In genomic region chr6:88611721-88612120, GRCh38 we compare ENCODE assay signal across 26 cellular contexts.
DNase-seq lines count a peak whose midpoint lies in the region; ATAC-seq, FAIRE-seq and TF ChIP-seq lines count a peak whose summit lies in the region.
"Had no signal": no experiment of that assay in that cellular context is flagged by ENCODE, and none has a peak within 500 bp of the region (broad histone marks: within the 10 kb centered on the region; RNA-seq: fewer than 3 reads in every experiment).

No MANE protein-coding gene starts in this region.

- ATAC-seq in HG03469 (IDR thresholded peaks at IDR 0.05; ENCODE audit: unreplicated experiment) = no peak
- ATAC-seq: A549, GM23338 had no signal

- no peak for TF ChIP-seq CTCF in SU-DHL-6 (IDR thresholded peaks at IDR 0.05; ENCODE audit: insufficient read depth, low read length, poor library complexity, severe bottlenecking)
- TF ChIP-seq CTCF in glutamatergic neuron (IDR thresholded peaks at IDR 0.05; ENCODE audit: partially characterized antibody, unreplicated experiment) = no peak
- no peak for TF ChIP-seq CTCF in progenitor cell of endocrine pancreas (IDR thresholded peaks at IDR 0.05; ENCODE audit: unreplicated experiment)

- H3K36me3 Mint-ChIP-seq in glutamatergic neuron (ENCODE audit: unreplicated experiment) (no peaks in the 10 kb centered on the region), progenitor cell of endocrine pancreas (ENCODE audit: insufficient read depth) (peaks cover 9% of the 10 kb centered on the region)

- H4K20me1 ChIP-seq in SU-DHL-6 (ENCODE audit: low read depth, low read length) = no peaks in the 10 kb centered on the region

- H3K36me3 ChIP-seq in SU-DHL-6 (ENCODE audit: low read length) = peaks cover 55% of the 10 kb centered on the region
- H3K36me3 ChIP-seq: HAP-1 had no signal

- H3K9me3 Mint-ChIP-seq in glutamatergic neuron (ENCODE audit: unreplicated experiment) (peaks cover 5% of the 10 kb centered on the region), progenitor cell of endocrine pancreas (ENCODE audit: low read depth) (no peaks in the 10 kb centered on the region)
- H3K9me3 Mint-ChIP-seq: HFFc6 had no signal

- H3K27me3 ChIP-seq in SU-DHL-6 (ENCODE audit: low read length) = no peaks in the 10 kb centered on the region
- H3K27me3 ChIP-seq: Peyer's patch had no signal

- FAIRE-seq in HTR-8/SVneo (lab: Jason Lieb, UNC) = peak; percentile 20
- FAIRE-seq: A549 had no signal

- DNase-seq in HTR-8/SVneo (ENCODE audit: insufficient read length, low spot score) (no peak), glutamatergic neuron (no peak), nucleus accumbens (lab: John Stamatoyannopoulos, UW) (no peak), midbrain (lab: John Stamatoyannopoulos, UW) (no peak), progenitor cell of endocrine pancreas (ENCODE audit: low spot score, unreplicated experiment) (no peak)
- DNase-seq: AML-193; C1 segment of cervical spinal cord; CD4-positive, alpha-beta memory T cell; DMS153; DND-41; HFFc6; NCI-H1048; NCI-H1417; NCI-H1694; NCI-H2029 treated with DMSO at 0.1 percent for 48 hours; NCI-H446 treated with DMSO at 0.1 percent for 48 hours; NCI-H526 treated with DMSO at 0.1 percent for 48 hours; Peyer's patch; SHP77 treated with DMSO at 0.1 percent for 48 hours; SW 1271 had no signal

- H2AFZ ChIP-seq in SU-DHL-6 (ENCODE audit: low read depth, low read length, severe bottlenecking) = no peak overlapping the region
- H2AFZ ChIP-seq: GM23338 had no signal

- peak overlapping the region; percentile 62 for H3K27ac Mint-ChIP-seq in glutamatergic neuron (ENCODE audit: unreplicated experiment)
- H3K27ac Mint-ChIP-seq in progenitor cell of endocrine pancreas = no peak overlapping the region
- H3K27ac Mint-ChIP-seq: GM23338, HFFc6 had no signal

- H3K9me3 ChIP-seq in SU-DHL-6 (ENCODE audit: insufficient read depth, low read length) = no peaks in the 10 kb centered on the region
- H3K9me3 ChIP-seq: A549, HAP-1, Peyer's patch had no signal

- H3K4me2 ChIP-seq in SU-DHL-6 (ENCODE audit: low read depth, low read length, poor library complexity, severe bottlenecking) = peak overlapping the region; percentile 76
- H3K4me2 ChIP-seq: A549, GM23338 had no signal

- H3K27ac ChIP-seq in SU-DHL-6 (ENCODE audit: low read depth, low read length) = peak overlapping the region; percentile 98
- H3K27ac ChIP-seq: A549, Peyer's patch, SK-N-MC had no signal

- H3K79me2 ChIP-seq in SU-DHL-6 (ENCODE audit: insufficient read depth, low read length) = peaks cover 43% of the 10 kb centered on the region

- no peaks in the 10 kb centered on the region for H3K9me2 ChIP-seq in SU-DHL-6 (replicated peaks; ENCODE audit: insufficient read depth, low read length)

- H3K4me1 Mint-ChIP-seq in glutamatergic neuron (ENCODE audit: low read depth, unreplicated experiment) = peaks cover 34% of the 10 kb centered on the region
- H3K4me1 Mint-ChIP-seq in progenitor cell of endocrine pancreas (ENCODE audit: low read depth) = peaks cover 6% of the 10 kb centered on the region
- H3K4me1 Mint-ChIP-seq: GM23338 had no signal

- H3K9ac ChIP-seq in SU-DHL-6 (ENCODE audit: low read length) = peak overlapping the region; percentile 43

- H3K4me3 Mint-ChIP-seq in glutamatergic neuron (ENCODE audit: unreplicated experiment) = no peak overlapping the region
- no peak overlapping the region for H3K4me3 Mint-ChIP-seq in progenitor cell of endocrine pancreas (ENCODE audit: low read depth)
- H3K4me3 Mint-ChIP-seq: CD4-positive, alpha-beta memory T cell; GM23338; HFFc6 had no signal

- peaks cover 82% of the 10 kb centered on the region for H3F3A ChIP-seq in SU-DHL-6 (ENCODE audit: insufficient read depth)

- peaks cover 4% of the 10 kb centered on the region for H3K27me3 Mint-ChIP-seq in glutamatergic neuron (ENCODE audit: unreplicated experiment)
- no peaks in the 10 kb centered on the region for H3K27me3 Mint-ChIP-seq in progenitor cell of endocrine pancreas
- H3K27me3 Mint-ChIP-seq: CD4-positive, alpha-beta memory T cell had no signal

- H3K4me3 ChIP-seq in SU-DHL-6 (ENCODE audit: insufficient read depth, low read length, poor library complexity, severe bottlenecking) = no peak overlapping the region
- H3K4me3 ChIP-seq: A549, GM23338, HAP-1, Peyer's patch, SK-N-MC had no signal
